ENCODE assay signal across 23 cellular contexts in genomic region chr4:11777447-11777846, GRCh38.
"Had no signal": no experiment of that assay in that cellular context is flagged by ENCODE, and none has a peak within 500 bp of the region (broad histone marks: within the 10 kb centered on the region; RNA-seq: fewer than 3 reads in every experiment).

No MANE protein-coding gene starts in this region.

- H3K36me3 ChIP-seq: colonic mucosa, esophagus muscularis mucosa, esophagus squamous epithelium, gastrocnemius medialis, gastroesophageal sphincter, heart left ventricle, heart right ventricle had no signal

- H3K27me3 ChIP-seq: colonic mucosa, esophagus muscularis mucosa, esophagus squamous epithelium, foreskin keratinocyte, gastrocnemius medialis, heart left ventricle, heart right ventricle had no signal

- H3K4me3 ChIP-seq: colonic mucosa, coronary artery, dorsolateral prefrontal cortex, esophagus muscularis mucosa, esophagus squamous epithelium, gastrocnemius medialis, gastroesophageal sphincter, heart left ventricle, heart right ventricle had no signal

- H3K4me1 ChIP-seq: colonic mucosa, esophagus squamous epithelium, foreskin keratinocyte, gastrocnemius medialis, gastroesophageal sphincter, heart left ventricle had no signal

- ATAC-seq: effector memory CD8-positive, alpha-beta T cell; esophagus mucosa; foreskin keratinocyte; gastrocnemius medialis; gastroesophageal sphincter; heart left ventricle; heart right ventricle had no signal

- DNase-seq: colonic mucosa; cortex of kidney; dermis blood vessel endothelial cell; dorsolateral prefrontal cortex; effector CD4-positive, alpha-beta T cell; effector CD8-positive, alpha-beta T cell; effector memory CD4-positive, alpha-beta T cell; effector memory CD8-positive, alpha-beta T cell; endodermal cell; erythroblast; esophagus squamous epithelium; foreskin fibroblast; foreskin keratinocyte; foreskin melanocyte; gastrocnemius medialis; glutamatergic neuron; heart left ventricle; heart right ventricle had no signal

- H3K27ac ChIP-seq: colonic mucosa, coronary artery, dorsolateral prefrontal cortex, epithelial cell of prostate, esophagus muscularis mucosa, esophagus squamous epithelium, foreskin keratinocyte, gastrocnemius medialis, gastroesophageal sphincter, heart left ventricle, heart right ventricle had no signal
